ENCODE assay signal across 6 cellular contexts in genomic region chr2:200863655-200864205, GRCh38. TPM values are rescaled to one million over a fixed set of nuclear protein-coding genes. Genes with fewer than 3 reads are reported as not detected.
DNase-seq lines count a peak whose midpoint lies in the region.

No MANE protein-coding gene starts in this region.

- H3K4me1 ChIP-seq in Karpas-422 (ENCODE audit: low read length): peaks cover 23% of the 10 kb centered on the region

- H3K4me3 Mint-ChIP-seq in dendritic cell treated with granulocyte-macrophage colony-stimulating factor and Interleukin-4, amounts not matched to agents 40 ng/mL and 50 ng/mL, for 4 days: peak overlapping the region; percentile 100

- peak overlapping the region; percentile 99 for H3K27ac Mint-ChIP-seq in dendritic cell treated with granulocyte-macrophage colony-stimulating factor and Interleukin-4, amounts not matched to agents 40 ng/mL and 50 ng/mL, for 4 days

- H3K4me1 Mint-ChIP-seq in dendritic cell treated with granulocyte-macrophage colony-stimulating factor and Interleukin-4, amounts not matched to agents 40 ng/mL and 50 ng/mL, for 4 days (ENCODE audit: low read depth): peaks cover 51% of the 10 kb centered on the region

- H3K36me3 Mint-ChIP-seq in dendritic cell treated with granulocyte-macrophage colony-stimulating factor and Interleukin-4, amounts not matched to agents 40 ng/mL and 50 ng/mL, for 4 days (ENCODE audit: low read depth): peaks cover 55% of the 10 kb centered on the region

- peaks cover 11% of the 10 kb centered on the region; the same call in 1 of the 2 replicates for H4K20me1 ChIP-seq in Karpas-422 (ENCODE audit: insufficient read depth, low read depth, low read length)

- H3K9me2 ChIP-seq in Karpas-422 (replicated peaks; ENCODE audit: insufficient read depth, low read length): no peaks in the 10 kb centered on the region

- DNase-seq in DMS 273 (lab: John Stamatoyannopoulos, UW; ENCODE audit: unreplicated experiment): peak; percentile 57
- no peak for DNase-seq in DMS 273 treated with DMSO at 0.1 percent for 48 hours (lab: John Stamatoyannopoulos, UW)
- peak; percentile 66 for DNase-seq in Karpas-422
- DNase-seq in pons (ENCODE audit: low spot score): peak; percentile 57
- DNase-seq in T-helper 9 cell: no peak

- no peaks in the 10 kb centered on the region for H3K9me3 Mint-ChIP-seq in dendritic cell treated with granulocyte-macrophage colony-stimulating factor and Interleukin-4, amounts not matched to agents 40 ng/mL and 50 ng/mL, for 4 days

- H3K4me3 ChIP-seq in Karpas-422 (ENCODE audit: low read length): peak overlapping the region; percentile 76

- H3K36me3 ChIP-seq in Karpas-422 (ENCODE audit: insufficient read depth, low read length): peaks cover 32% of the 10 kb centered on the region

- H3K27ac ChIP-seq in Karpas-422 (ENCODE audit: low read length): peak overlapping the region; percentile 80

- peak overlapping the region; percentile 73 for H3K4me2 ChIP-seq in Karpas-422 (ENCODE audit: low read depth, low read length, poor library complexity, severe bottlenecking)

- peak overlapping the region; percentile 90 for H3K9ac ChIP-seq in Karpas-422 (ENCODE audit: low read length)

- intact Hi-C loops in dendritic cell treated with granulocyte-macrophage colony-stimulating factor and Interleukin-4, amounts not matched to agents 40 ng/mL and 50 ng/mL, for 4 days (cut with micrococcal nuclease): loop anchor here (1.0 to 2.0 kb wide), 2 partner anchors 25 to 53 kb away; partner anchors contain the start of gene BZW1

- H2AFZ ChIP-seq in Karpas-422 (ENCODE audit: low read length): 0 out of 2 replicates have a peak overlapping the region, but pooled peaks have one; percentile 25

- no peaks in the 10 kb centered on the region for H3K27me3 ChIP-seq in Karpas-422 (ENCODE audit: low read length)

- H3K9me3 ChIP-seq in Karpas-422 (ENCODE audit: low read length): no peaks in the 10 kb centered on the region

- H3K27me3 Mint-ChIP-seq in dendritic cell treated with granulocyte-macrophage colony-stimulating factor and Interleukin-4, amounts not matched to agents 40 ng/mL and 50 ng/mL, for 4 days: no peaks in the 10 kb centered on the region

- peaks cover 57% of the 10 kb centered on the region for H3K79me2 ChIP-seq in Karpas-422 (ENCODE audit: low read length)

RNA-seq across cellular contexts. Expression of gene CLK1, which starts 0.7 kb away (rescaled TPM):
- total RNA-seq in Karpas-422 (2014; rRNA removed; shearing (Covaris generic); ENCODE audit: low replicate concordance): 54.7 and 119 TPM in 2 replicates

RNA-seq across cellular contexts. Expression of gene PPIL3, which starts 25.1 kb away (rescaled TPM):
- total RNA-seq in Karpas-422 (2014; rRNA removed; shearing (Covaris generic); ENCODE audit: low replicate concordance): 38.2 and 96.6 TPM in 2 replicates

RNA-seq across cellular contexts. Expression of gene NIF3L1, which starts 25.4 kb away (rescaled TPM):
- total RNA-seq in Karpas-422 (2014; rRNA removed; shearing (Covaris generic); ENCODE audit: low replicate concordance): 28.6 and 71.4 TPM in 2 replicates

RNA-seq across cellular contexts. Expression of gene BZW1, which starts 52.0 kb away (rescaled TPM):
- total RNA-seq in Karpas-422 (2014; rRNA removed; shearing (Covaris generic); ENCODE audit: low replicate concordance): 202 and 260 TPM in 2 replicates

Comparison
In these comparisons a context has a peak if more than half of its experiments do, and no peak if none do; other contexts are left out.
1. DNase-seq: peak in DMS 273 (single experiment), Karpas-422 (single experiment) and pons (single experiment); none in DMS 273 treated with DMSO at 0.1 percent for 48 hours (single experiment) and T-helper 9 cell (single experiment).